14 cellular contexts compared by ENCODE assay signal in genomic region chr5:96440185-96440538, GRCh38. TPM values are rescaled to one million over a fixed set of nuclear protein-coding genes. Genes with fewer than 3 reads are reported as not detected.
DNase-seq lines count a peak whose midpoint lies in the region; ATAC-seq and TF ChIP-seq lines count a peak whose summit lies in the region.
"Had no signal": no experiment of that assay in that cellular context is flagged by ENCODE, and none has a peak within 500 bp of the region (broad histone marks: within the 10 kb centered on the region; RNA-seq: fewer than 3 reads in every experiment).

No MANE protein-coding gene starts in this region.

- ATAC-seq in GM18870 (IDR thresholded peaks at IDR 0.05; ENCODE audit: unreplicated experiment) = peak; percentile 32
- ATAC-seq in GM21576 (IDR thresholded peaks at IDR 0.05; ENCODE audit: unreplicated experiment) = peak; percentile 11
- peak; percentile 12 for ATAC-seq in HG03097 (IDR thresholded peaks at IDR 0.05; ENCODE audit: low FRiP score, unreplicated experiment)
- ATAC-seq: natural killer cell, T-cell, upper lobe of right lung had no signal

- DNase-seq in iPS-NIHi7 (ENCODE audit: extremely low spot score) = no peak
- DNase-seq in HT-29 (ENCODE audit: low spot score) = no peak
- no peak for DNase-seq in NCI-H524 (lab: John Stamatoyannopoulos, UW)
- DNase-seq in activated gamma-delta T cell (lab: John Stamatoyannopoulos, UW) = no peak
- DNase-seq: activated CD4-positive, alpha-beta T cell treated with anti-CD3 and anti-CD28 coated beads, Interleukin-2, amount 50 U/mL, for 4 hours; COR-L47; natural killer cell; NCI-H1417 treated with DMSO at 0.1 percent for 48 hours; T-cell; upper lobe of right lung had no signal

- H3K27ac ChIP-seq in VCaP = no peak overlapping the region
- H3K27ac ChIP-seq: upper lobe of right lung had no signal

- peak; percentile 5; the same call in 1 of the 2 replicates for TF ChIP-seq CTCF in VCaP (conservative IDR thresholded peaks at IDR 0.05)

RNA-seq across cellular contexts. Expression of gene PCSK1, which starts 7.1 kb away (rescaled TPM):
- not detected in 2 replicates for total RNA-seq in HT-29 (2014; rRNA removed; shearing (Covaris generic))
- total RNA-seq: natural killer cell, T-cell, upper lobe of right lung had no signal
